Comparison of ENCODE assay signal across 22 cellular contexts in the genomic region with DNA sequence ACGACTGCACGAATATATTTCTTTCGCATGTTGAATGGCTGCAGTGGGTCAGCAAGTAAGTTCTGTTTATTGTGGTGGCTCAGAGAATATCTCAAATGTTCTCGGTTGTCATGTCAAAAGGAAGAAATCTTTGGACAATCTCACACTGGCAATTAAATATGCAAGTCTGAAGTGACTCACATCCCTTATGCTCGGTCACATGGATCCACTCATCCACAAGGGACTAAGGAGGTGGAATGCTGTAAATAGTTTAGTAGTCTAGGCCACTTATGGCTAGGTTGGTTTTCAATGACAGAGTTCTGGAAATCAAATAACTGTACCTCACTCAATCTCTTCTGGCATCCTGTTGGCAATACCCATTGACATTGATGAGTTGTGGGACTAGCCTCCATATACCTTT.
DNase-seq lines count a peak whose midpoint lies in the region; ATAC-seq and TF ChIP-seq lines count a peak whose summit lies in the region.
"Had no signal": no experiment of that assay in that cellular context is flagged by ENCODE, and none has a peak within 500 bp of the region (broad histone marks: within the 10 kb centered on the region; RNA-seq: fewer than 3 reads in every experiment).

No MANE protein-coding gene starts in this region.

- H3K36me3 ChIP-seq in ACC112 (ENCODE audit: insufficient read depth, low read length): no peaks in the 10 kb centered on the region
- H3K36me3 ChIP-seq in HEK293 (ENCODE audit: control insufficient read depth in 2 of 2, insufficient read depth in 1 of 2, low read length in 2 of 2): no peaks in the 10 kb centered on the region
- H3K36me3 ChIP-seq: colonic mucosa, neural progenitor cell, upper lobe of left lung had no signal

- in situ Hi-C loops in astrocyte of the spinal cord (cut with HindIII; ENCODE audit: low sequenced_read_pairs): no loop called here

- H3K27ac ChIP-seq in ACC112 (ENCODE audit: low read depth, low read length) (no peak overlapping the region), HEK293 (ENCODE audit: extremely low read depth, low read depth, low read length) (no peak overlapping the region)
- H3K27ac ChIP-seq: A549, colonic mucosa, neural progenitor cell, upper lobe of left lung had no signal

- peak; percentile 29 for DNase-seq in astrocyte of the spinal cord (ENCODE audit: low read depth, low spot score)
- DNase-seq in glomerular visceral epithelial cell (ENCODE audit: extremely low spot score): peak; percentile 26
- DNase-seq in nucleus accumbens (lab: John Stamatoyannopoulos, UW): no peak
- DNase-seq: activated effector memory CD4-positive, alpha-beta T cell treated with Interleukin-2 at 50 U/mL for 16 hours; anterior cingulate cortex; CD4-positive, alpha-beta T cell; colonic mucosa; DMS79; MM.1S; NCI-H187; NCI-H510A; SIG-M5; stimulated activated naive CD8-positive, alpha-beta T cell treated with anti-CD3 and anti-CD28 coated beads, Interleukin-15, Interleukin-2, amounts not matched to agents 100 U/mL and 50 U/mL, for 24 hours; upper lobe of left lung had no signal

- H3K4me1 ChIP-seq in ACC112 (ENCODE audit: control insufficient read depth, insufficient read depth, low read length, unreplicated experiment) (peaks cover 6% of the 10 kb centered on the region), HEK293 (ENCODE audit: control insufficient read depth, insufficient read depth, low read length) (no peaks in the 10 kb centered on the region)
- H3K4me1 ChIP-seq: A549, colonic mucosa, neural progenitor cell, upper lobe of left lung had no signal

- H3K9me3 ChIP-seq in HEK293 (ENCODE audit: control insufficient read depth, insufficient read depth, low read depth, low read length): no peaks in the 10 kb centered on the region
- H3K9me3 ChIP-seq: A549, colonic mucosa, upper lobe of left lung had no signal

- CTCF ChIA-PET in HEK293 (lab: Yijun Ruan, JAX): no interaction called here

- H3K79me2 ChIP-seq in ACC112 (ENCODE audit: control insufficient read depth, insufficient read depth, low read length, unreplicated experiment): no peaks in the 10 kb centered on the region

- no peaks in the 10 kb centered on the region for H3K27me3 ChIP-seq in ACC112 (ENCODE audit: insufficient read depth, low read length)
- H3K27me3 ChIP-seq: colonic mucosa, neural progenitor cell, upper lobe of left lung had no signal

- ATAC-seq in HG03469 (IDR thresholded peaks at IDR 0.05; ENCODE audit: unreplicated experiment) (no peak), GM19351 (IDR thresholded peaks at IDR 0.05; ENCODE audit: unreplicated experiment) (no peak), GM21367 (IDR thresholded peaks at IDR 0.05; ENCODE audit: unreplicated experiment) (no peak)
- ATAC-seq: A549; HepG2; stimulated activated naive CD8-positive, alpha-beta T cell treated with anti-CD3 and anti-CD28 coated beads, Interleukin-15, Interleukin-2, amounts not matched to agents 100 U/mL and 50 U/mL, for 24 hours had no signal

- H2AFZ ChIP-seq in ACC112 (ENCODE audit: low read length, unreplicated experiment): peak overlapping the region; percentile 21
- H2AFZ ChIP-seq: neural progenitor cell had no signal

- no peak overlapping the region for H3K4me3 ChIP-seq in ACC112 (ENCODE audit: low read depth, low read length)
- H3K4me3 ChIP-seq in HEK293 (ENCODE audit: low read depth, low read length): no peak overlapping the region
- H3K4me3 ChIP-seq in astrocyte of the spinal cord (ENCODE audit: low read depth, low read length): no peak overlapping the region
- H3K4me3 ChIP-seq: A549, colonic mucosa, neural progenitor cell, upper lobe of left lung had no signal

- POLR2A ChIA-PET in HEK293 (lab: Yijun Ruan, JAX): no interaction called here

- TF ChIP-seq CTCF in HEK293 (tag by site-specific recombination; IDR thresholded peaks at IDR 0.05) (no peak), astrocyte of the spinal cord (IDR thresholded peaks at IDR 0.05; ENCODE audit: low read depth, low read length) (no peak)

TF ChIP-seq in HEK293, 187 proteins besides CTCF, POLR2A, EP300 and RAD21:
- TF ChIP-seq ZBTB49 (tag by site-specific recombination; IDR thresholded peaks at IDR 0.05; ENCODE audit: low read depth) (no peak), ZNF214 (tag by site-specific recombination; IDR thresholded peaks at IDR 0.05; ENCODE audit: borderline replicate concordance) (no peak), SETDB1 (IDR thresholded peaks at IDR 0.05; ENCODE audit: insufficient read length, low read length) (peak; percentile 18), ZNF324 (tag by site-specific recombination; IDR thresholded peaks at IDR 0.05) (no peak), RBAK (tag by site-specific recombination; IDR thresholded peaks at IDR 0.05) (no peak)
- TF ChIP-seq, protein P1, sequence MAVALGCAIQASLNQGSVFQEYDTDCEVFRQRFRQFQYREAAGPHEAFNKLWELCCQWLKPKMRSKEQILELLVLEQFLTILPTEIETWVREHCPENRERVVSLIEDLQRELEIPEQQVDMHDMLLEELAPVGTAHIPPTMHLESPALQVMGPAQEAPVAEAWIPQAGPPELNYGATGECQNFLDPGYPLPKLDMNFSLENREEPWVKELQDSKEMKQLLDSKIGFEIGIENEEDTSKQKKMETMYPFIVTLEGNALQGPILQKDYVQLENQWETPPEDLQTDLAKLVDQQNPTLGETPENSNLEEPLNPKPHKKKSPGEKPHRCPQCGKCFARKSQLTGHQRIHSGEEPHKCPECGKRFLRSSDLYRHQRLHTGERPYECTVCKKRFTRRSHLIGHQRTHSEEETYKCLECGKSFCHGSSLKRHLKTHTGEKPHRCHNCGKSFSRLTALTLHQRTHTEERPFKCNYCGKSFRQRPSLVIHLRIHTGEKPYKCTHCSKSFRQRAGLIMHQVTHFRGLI (tag by site-specific recombination; IDR thresholded peaks at IDR 0.05): no peak

Comparison
In these comparisons a context has a peak if more than half of its experiments do, and no peak if none do; other contexts are left out.
1. DNase-seq: peak in astrocyte of the spinal cord (single experiment) and glomerular visceral epithelial cell (single experiment); none in nucleus accumbens (0 of 56).